ENCODE assay signal across 8 cellular contexts in the genomic region with DNA sequence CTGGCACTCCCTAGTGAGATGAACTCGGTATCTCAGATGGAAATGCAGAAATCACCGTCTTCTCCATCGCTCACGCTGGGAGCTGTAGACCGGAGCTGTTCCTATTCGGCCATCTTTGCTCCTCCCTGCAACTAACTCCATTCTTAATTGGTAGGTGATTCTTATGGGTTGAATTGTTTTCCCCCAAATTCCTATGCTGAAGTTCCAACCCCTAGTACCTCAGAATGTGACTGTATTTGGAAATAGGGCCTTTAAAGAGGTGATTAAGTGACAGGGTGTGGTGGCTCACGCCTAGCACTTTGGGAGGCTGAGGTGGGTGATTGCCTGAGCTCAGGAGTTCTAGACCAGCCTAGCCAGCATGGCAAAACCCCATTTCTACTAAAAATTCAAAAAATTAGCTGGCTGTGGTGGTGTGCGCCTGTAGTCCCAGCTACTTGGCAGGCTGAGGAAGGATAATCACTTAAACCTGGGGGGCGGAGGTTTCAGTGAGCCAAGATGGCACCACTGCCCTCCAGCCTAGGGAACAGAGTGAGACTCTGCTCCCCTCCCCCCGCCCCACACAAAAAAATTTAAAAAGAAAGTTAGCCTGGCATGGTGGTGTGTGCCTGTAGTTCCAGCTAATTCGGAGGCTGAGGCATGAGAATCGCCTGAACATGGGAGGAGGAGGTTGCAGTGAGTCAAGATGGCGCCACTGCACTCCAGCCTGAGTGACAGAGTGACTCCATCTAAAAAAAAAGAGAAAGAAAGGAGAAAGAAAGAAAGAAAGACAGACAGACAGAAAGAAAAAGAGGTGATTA. TPM values are rescaled to one million over a fixed set of nuclear protein-coding genes. Genes with fewer than 3 reads are reported as not detected.
A peak's percentile ranks its signal among the peaks of the same experiment; 100 is the strongest.
DNase-seq lines count a peak whose midpoint lies in the region; ATAC-seq lines count a peak whose summit lies in the region.

No MANE protein-coding gene starts in this region.

- no peaks in the 10 kb centered on the region for H3K9me3 ChIP-seq in stomach smooth muscle (ENCODE audit: control insufficient read depth in 2 of 2, low read length in 2 of 2)

- peak overlapping the region; percentile 53 for H3K4me3 ChIP-seq in iPS-11a (ENCODE audit: low read depth, low read length)
- H3K4me3 ChIP-seq in stomach smooth muscle (ENCODE audit: low read length in 2 of 2), result peak overlapping the region; percentile 38 to 66

- H3K36me3 Mint-ChIP-seq in T-helper 1 cell treated with Interleukin-12 subunit alpha and Interleukin-12 subunit beta and Interleukin-4 antibody, amounts not matched to agents 30 μg/mL and 1 μg/mL, for 36 hours (ENCODE audit: low read depth), result no peaks in the 10 kb centered on the region
- H3K36me3 Mint-ChIP-seq in activated T-helper 1 cell treated with anti-CD3 and anti-CD28 coated beads, Interleukin-12 subunit alpha, Interleukin-12 subunit beta, Interleukin-2, Interleukin-4 antibody, amounts not matched to agents 30 ng/mL and 10 ng/mL and 1 ng/mL, durations not matched to agents 14 hours and 24 hours and 36 hours (ENCODE audit: low read depth), result no peaks in the 10 kb centered on the region

- H3K36me3 ChIP-seq in stomach smooth muscle (ENCODE audit: control insufficient read depth in 2 of 2, insufficient read depth in 2 of 2, low read length in 2 of 2), result no peaks in the 10 kb centered on the region

- H3K4me1 ChIP-seq in stomach smooth muscle (ENCODE audit: control insufficient read depth, insufficient read depth, low read length), result no peaks in the 10 kb centered on the region

- peak overlapping the region; percentile 84 for H3K4me3 Mint-ChIP-seq in T-helper 1 cell treated with Interleukin-12 subunit alpha and Interleukin-12 subunit beta and Interleukin-4 antibody, amounts not matched to agents 30 μg/mL and 1 μg/mL, for 36 hours
- no peak overlapping the region for H3K4me3 Mint-ChIP-seq in activated T-helper 1 cell treated with anti-CD3 and anti-CD28 coated beads, Interleukin-12 subunit alpha, Interleukin-12 subunit beta, Interleukin-2, Interleukin-4 antibody, amounts not matched to agents 30 ng/mL and 10 ng/mL and 1 ng/mL, durations not matched to agents 14 hours and 24 hours and 36 hours

- DNase-seq in T-helper 1 cell, result no peak
- DNase-seq in activated T-helper 1 cell treated with anti-CD3 and anti-CD28 coated beads, Interleukin-12 subunit alpha, Interleukin-12 subunit beta, Interleukin-2, Interleukin-4 antibody, amounts not matched to agents 30 ng/mL and 10 ng/mL and 1 ng/mL, durations not matched to agents 14 hours and 24 hours and 36 hours (ENCODE audit: low spot score), result no peak

- no peak for ATAC-seq in GM21737 (IDR thresholded peaks at IDR 0.05; ENCODE audit: unreplicated experiment)
- ATAC-seq in HG03521 (IDR thresholded peaks at IDR 0.05; ENCODE audit: unreplicated experiment), result no peak
- no peak for ATAC-seq in HG03139 (IDR thresholded peaks at IDR 0.05; ENCODE audit: unreplicated experiment)

- H3K9ac ChIP-seq in stomach smooth muscle (ENCODE audit: low read length in 2 of 2), result no peak overlapping the region

- peaks cover 8% of the 10 kb centered on the region for H3K27me3 Mint-ChIP-seq in T-helper 1 cell treated with Interleukin-12 subunit alpha and Interleukin-12 subunit beta and Interleukin-4 antibody, amounts not matched to agents 30 μg/mL and 1 μg/mL, for 36 hours (ENCODE audit: low read depth)
- peaks cover 3% of the 10 kb centered on the region for H3K27me3 Mint-ChIP-seq in activated T-helper 1 cell treated with anti-CD3 and anti-CD28 coated beads, Interleukin-12 subunit alpha, Interleukin-12 subunit beta, Interleukin-2, Interleukin-4 antibody, amounts not matched to agents 30 ng/mL and 10 ng/mL and 1 ng/mL, durations not matched to agents 14 hours and 24 hours and 36 hours (ENCODE audit: insufficient read depth)

- H3K27me3 ChIP-seq in stomach smooth muscle (ENCODE audit: control insufficient read depth in 1 of 2, insufficient read depth in 2 of 2, low read length in 2 of 2), result no peaks in the 10 kb centered on the region

- no peaks in the 10 kb centered on the region for H3K9me3 Mint-ChIP-seq in T-helper 1 cell treated with Interleukin-12 subunit alpha and Interleukin-12 subunit beta and Interleukin-4 antibody, amounts not matched to agents 30 μg/mL and 1 μg/mL, for 36 hours
- no peaks in the 10 kb centered on the region for H3K9me3 Mint-ChIP-seq in activated T-helper 1 cell treated with anti-CD3 and anti-CD28 coated beads, Interleukin-12 subunit alpha, Interleukin-12 subunit beta, Interleukin-2, Interleukin-4 antibody, amounts not matched to agents 30 ng/mL and 10 ng/mL and 1 ng/mL, durations not matched to agents 14 hours and 24 hours and 36 hours

- H3K4me1 Mint-ChIP-seq in T-helper 1 cell treated with Interleukin-12 subunit alpha and Interleukin-12 subunit beta and Interleukin-4 antibody, amounts not matched to agents 30 μg/mL and 1 μg/mL, for 36 hours (ENCODE audit: low read depth), result no peaks in the 10 kb centered on the region
- no peaks in the 10 kb centered on the region for H3K4me1 Mint-ChIP-seq in activated T-helper 1 cell treated with anti-CD3 and anti-CD28 coated beads, Interleukin-12 subunit alpha, Interleukin-12 subunit beta, Interleukin-2, Interleukin-4 antibody, amounts not matched to agents 30 ng/mL and 10 ng/mL and 1 ng/mL, durations not matched to agents 14 hours and 24 hours and 36 hours (ENCODE audit: low read depth)

- H3K27ac Mint-ChIP-seq in T-helper 1 cell treated with Interleukin-12 subunit alpha and Interleukin-12 subunit beta and Interleukin-4 antibody, amounts not matched to agents 30 μg/mL and 1 μg/mL, for 36 hours, result peak overlapping the region; percentile 75
- H3K27ac Mint-ChIP-seq in activated T-helper 1 cell treated with anti-CD3 and anti-CD28 coated beads, Interleukin-12 subunit alpha, Interleukin-12 subunit beta, Interleukin-2, Interleukin-4 antibody, amounts not matched to agents 30 ng/mL and 10 ng/mL and 1 ng/mL, durations not matched to agents 14 hours and 24 hours and 36 hours, result peak overlapping the region; percentile 71

- intact Hi-C loops in activated T-helper 1 cell treated with anti-CD3 and anti-CD28 coated beads, Interleukin-12 subunit alpha, Interleukin-12 subunit beta, Interleukin-2, Interleukin-4 antibody, amounts not matched to agents 30 ng/mL and 10 ng/mL and 1 ng/mL, durations not matched to agents 14 hours and 24 hours and 36 hours (cut with micrococcal nuclease), result loop anchor here (2.0 kb wide), 1 partner anchor 24 kb away; no protein-coding TSS in a partner anchor

- H3K27ac ChIP-seq in stomach smooth muscle (ENCODE audit: low read length), result no peak overlapping the region

RNA-seq across cellular contexts. Expression of gene FOCAD, which starts 25.2 kb away (rescaled TPM):
- total RNA-seq in activated T-helper 1 cell treated with anti-CD3 and anti-CD28 coated beads, Interleukin-12 subunit alpha, Interleukin-12 subunit beta, Interleukin-2, Interleukin-4 antibody, amounts not matched to agents 30 ng/mL and 10 ng/mL and 1 ng/mL, durations not matched to agents 14 hours and 24 hours and 36 hours, result 31.2 and 33.7 TPM in 2 replicates

RNA-seq across cellular contexts. Expression of gene MLLT3, which starts 36.6 kb away (rescaled TPM):
- 33.8 and 36.4 TPM in 2 replicates for total RNA-seq in activated T-helper 1 cell treated with anti-CD3 and anti-CD28 coated beads, Interleukin-12 subunit alpha, Interleukin-12 subunit beta, Interleukin-2, Interleukin-4 antibody, amounts not matched to agents 30 ng/mL and 10 ng/mL and 1 ng/mL, durations not matched to agents 14 hours and 24 hours and 36 hours
